ENCODE assay signal across 11 cellular contexts in the genomic region with DNA sequence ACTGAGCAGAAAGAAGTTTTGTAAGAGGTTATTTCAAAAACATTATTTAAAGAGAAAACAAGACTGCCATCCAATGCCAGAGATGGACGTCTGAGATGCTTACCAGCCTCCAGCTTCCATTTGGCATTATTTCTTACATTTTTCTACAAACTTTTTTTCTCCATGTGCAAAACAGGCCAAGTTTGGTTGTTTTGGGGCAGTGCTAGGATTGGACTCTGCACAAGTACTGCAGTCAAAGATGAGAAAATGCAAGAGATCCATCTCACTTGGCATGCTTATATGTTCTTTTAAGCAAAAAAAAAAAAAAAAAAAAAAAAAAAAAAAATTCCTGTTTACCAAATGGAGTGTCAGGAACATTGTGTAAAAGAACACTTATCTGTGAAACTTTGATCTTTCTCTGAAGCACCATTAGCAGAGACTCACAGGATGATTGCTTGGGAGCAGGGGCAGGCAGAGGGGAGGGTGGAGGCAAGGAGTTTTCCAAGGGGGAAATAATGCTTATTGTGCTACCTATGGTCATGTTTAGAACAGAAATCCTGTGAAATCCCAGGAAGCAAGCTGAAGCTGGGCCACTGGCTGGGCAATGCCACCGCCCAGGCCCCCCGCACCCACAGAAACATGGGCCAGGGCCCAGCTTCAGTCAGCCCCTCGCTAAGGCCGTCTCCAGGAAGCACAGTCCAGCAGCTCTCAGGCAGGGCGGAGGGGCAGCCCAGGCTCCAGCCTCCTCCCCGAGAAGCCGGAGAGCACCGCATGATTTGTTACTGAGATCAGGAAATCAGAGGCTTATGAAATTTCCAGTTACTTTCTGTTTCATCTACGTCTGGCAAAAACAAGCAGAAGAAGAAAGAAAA.
DNase-seq lines count a peak whose midpoint lies in the region; TF ChIP-seq lines count a peak whose summit lies in the region.
"Had no signal": no experiment of that assay in that cellular context is flagged by ENCODE, and none has a peak within 500 bp of the region (broad histone marks: within the 10 kb centered on the region; RNA-seq: fewer than 3 reads in every experiment).

No MANE protein-coding gene starts in this region.

- POLR2A ChIA-PET in CD4-positive, alpha-beta memory T cell (lab: Charles Lee; ENCODE audit: partially characterized antibody) = no interaction called here

- peaks cover 45% of the 10 kb centered on the region for H3K4me1 Mint-ChIP-seq in mesothelial cell of epicardium
- H3K4me1 Mint-ChIP-seq in CD4-positive, alpha-beta memory T cell = no peaks in the 10 kb centered on the region

- peak overlapping the region; percentile 93 for H3K27ac Mint-ChIP-seq in mesothelial cell of epicardium
- no peak overlapping the region for H3K27ac Mint-ChIP-seq in CD4-positive, alpha-beta memory T cell
- H3K27ac Mint-ChIP-seq: natural killer cell treated with Interleukin-12 subunit alpha and Interleukin-12 subunit beta and Interleukin-15 and Interleukin-18, amount 100 ng/mL, for 72 hours had no signal

- H3K9me3 ChIP-seq in esophagus (ENCODE audit: control insufficient read depth in 2 of 2, insufficient read depth in 1 of 2, low read depth in 1 of 2, low read length in 1 of 2) = no peaks in the 10 kb centered on the region
- H3K9me3 ChIP-seq in suprapubic skin = no peaks in the 10 kb centered on the region
- H3K9me3 ChIP-seq in CD4-positive, alpha-beta memory T cell (ENCODE audit: control insufficient read depth in 1 of 2, low read length in 2 of 2) = no peaks in the 10 kb centered on the region

- intact Hi-C loops in CD4-positive, alpha-beta memory T cell (cut with micrococcal nuclease) = no loop called here

- H3K4me1 ChIP-seq in esophagus (ENCODE audit: control insufficient read depth in 2 of 2, insufficient read depth in 2 of 2, low read length in 1 of 2) (peaks cover 3 to 6% of the 10 kb centered on the region in 2 donors), suprapubic skin (peaks cover 17% of the 10 kb centered on the region)
- H3K4me1 ChIP-seq in CD4-positive, alpha-beta memory T cell (ENCODE audit: insufficient read depth, low read length) = no peaks in the 10 kb centered on the region

- H3K36me3 Mint-ChIP-seq in mesothelial cell of epicardium = no peaks in the 10 kb centered on the region
- no peaks in the 10 kb centered on the region for H3K36me3 Mint-ChIP-seq in CD4-positive, alpha-beta memory T cell
- H3K36me3 Mint-ChIP-seq: natural killer cell treated with Interleukin-12 subunit alpha and Interleukin-12 subunit beta and Interleukin-15 and Interleukin-18, amount 100 ng/mL, for 72 hours had no signal

- H3K4me3 ChIP-seq in esophagus (ENCODE audit: low read depth in 1 of 2, low read length in 2 of 2) = no peak overlapping the region
- H3K4me3 ChIP-seq in suprapubic skin = peak overlapping the region; percentile 34
- H3K4me3 ChIP-seq in CD4-positive, alpha-beta memory T cell (ENCODE audit: low read length in 2 of 2) = no peak overlapping the region
- H3K4me3 ChIP-seq: K562 had no signal

- no peak for TF ChIP-seq CTCF in mesothelial cell of epicardium (IDR thresholded peaks at IDR 0.05; ENCODE audit: unreplicated experiment)
- TF ChIP-seq CTCF in suprapubic skin (IDR thresholded peaks at IDR 0.05) = no peak

- no peaks in the 10 kb centered on the region for H3K9me3 Mint-ChIP-seq in mesothelial cell of epicardium
- H3K9me3 Mint-ChIP-seq in CD4-positive, alpha-beta memory T cell = no peaks in the 10 kb centered on the region
- H3K9me3 Mint-ChIP-seq: natural killer cell treated with Interleukin-12 subunit alpha and Interleukin-12 subunit beta and Interleukin-15 and Interleukin-18, amount 100 ng/mL, for 72 hours had no signal

- no peaks in the 10 kb centered on the region for H3K36me3 ChIP-seq in esophagus (ENCODE audit: control insufficient read depth in 2 of 2, insufficient read depth in 2 of 2, low read length in 1 of 2)
- H3K36me3 ChIP-seq in suprapubic skin = no peaks in the 10 kb centered on the region
- no peaks in the 10 kb centered on the region for H3K36me3 ChIP-seq in CD4-positive, alpha-beta memory T cell (ENCODE audit: insufficient read depth, low read length)

- H3K27me3 Mint-ChIP-seq in mesothelial cell of epicardium (ENCODE audit: low read depth) = no peaks in the 10 kb centered on the region
- peaks cover 4 to 10% of the 10 kb centered on the region in 2 donors for H3K27me3 Mint-ChIP-seq in CD4-positive, alpha-beta memory T cell

- H3K27ac ChIP-seq in esophagus (ENCODE audit: low read depth in 2 of 2, low read length in 1 of 2) (peak overlapping the region; percentile 73 to 79), suprapubic skin (peak overlapping the region; percentile 87)
- H3K27ac ChIP-seq in CD4-positive, alpha-beta memory T cell (ENCODE audit: low read depth, low read length) = no peak overlapping the region

- peak overlapping the region; percentile 14 for H3K4me3 Mint-ChIP-seq in mesothelial cell of epicardium
- H3K4me3 Mint-ChIP-seq in CD4-positive, alpha-beta memory T cell = no peak overlapping the region
- H3K4me3 Mint-ChIP-seq: natural killer cell treated with Interleukin-12 subunit alpha and Interleukin-12 subunit beta and Interleukin-15 and Interleukin-18, amount 100 ng/mL, for 72 hours had no signal

- no peak for TF ChIP-seq POLR2A in suprapubic skin (IDR thresholded peaks at IDR 0.05)

- CTCF ChIA-PET in CD4-positive, alpha-beta memory T cell (lab: Charles Lee; ENCODE audit: partially characterized antibody) = no interaction called here

- DNase-seq in H4 (ENCODE audit: low spot score) = peak; percentile 29
- no peak for DNase-seq in mesothelial cell of epicardium (ENCODE audit: low spot score in 2 of 2, unreplicated experiment in 2 of 2)
- no peak for DNase-seq in suprapubic skin (ENCODE audit: low spot score in 2 of 2)
- no peak for DNase-seq in NCI-H1694 treated with DMSO at 0.1 percent for 48 hours (lab: John Stamatoyannopoulos, UW)
- no peak for DNase-seq in CD4-positive, alpha-beta memory T cell
- no peak for DNase-seq in middle frontal gyrus (ENCODE audit: extremely low spot score, low spot score)
- DNase-seq in SW 1271 (lab: John Stamatoyannopoulos, UW) = no peak
- DNase-seq: activated naive CD4-positive, alpha-beta T cell had no signal

- no peak for TF ChIP-seq EP300 in suprapubic skin (IDR thresholded peaks at IDR 0.05)

- H3K27me3 ChIP-seq in esophagus (ENCODE audit: control insufficient read depth in 1 of 2, insufficient read depth in 2 of 2, low read length in 2 of 2) = no peaks in the 10 kb centered on the region
- no peaks in the 10 kb centered on the region for H3K27me3 ChIP-seq in suprapubic skin
- H3K27me3 ChIP-seq in CD4-positive, alpha-beta memory T cell (ENCODE audit: insufficient read depth, low read length) = no peaks in the 10 kb centered on the region

- WGBS in esophagus, 2 donors = 21 to 23% methylated on average over 10 of the region's 10 CpGs
- 43% methylated on average over 10 of the region's 10 CpGs for WGBS in suprapubic skin
